Comparison of ENCODE assay signal across 22 cellular contexts in the genomic region with DNA sequence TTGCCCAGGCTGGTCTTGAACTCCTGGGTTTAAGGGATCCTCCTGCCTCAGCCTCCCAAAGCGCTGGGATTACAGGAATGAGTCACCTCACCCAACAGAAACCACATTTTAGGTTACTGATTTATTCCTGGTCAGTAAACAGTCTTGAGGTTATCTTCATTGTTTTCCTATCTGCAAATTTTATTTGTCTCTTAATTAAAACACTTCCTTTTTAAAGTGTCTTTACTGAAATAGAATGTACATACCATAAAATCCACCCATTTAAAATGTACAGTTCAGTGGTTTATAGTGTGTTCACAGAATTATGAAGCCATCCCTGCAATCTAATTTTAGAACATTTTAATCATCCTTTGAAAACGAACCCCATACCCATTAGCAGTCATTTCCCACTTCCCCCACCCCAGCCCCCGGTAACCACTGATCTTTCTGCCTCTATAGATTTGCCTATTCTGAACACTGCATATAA.
"Had no signal": no experiment of that assay in that cellular context is flagged by ENCODE, and none has a peak within 500 bp of the region (broad histone marks: within the 10 kb centered on the region; RNA-seq: fewer than 3 reads in every experiment).

No MANE protein-coding gene starts in this region.

- FAIRE-seq: endothelial cell of umbilical vein, keratinocyte, urothelium cell line had no signal

- H3K27ac ChIP-seq: coronary artery, esophagus squamous epithelium, left lung, tibial artery had no signal

- H3K9me3 ChIP-seq: esophagus squamous epithelium, left lung, tibial artery had no signal

- DNase-seq: activated CD4-positive, alpha-beta T cell treated with anti-CD3 and anti-CD28 coated beads, Interleukin-2, amount 10 ng/mL, durations not matched to agents 7 days and 5 days; activated gamma-delta T cell; activated naive CD8-positive, alpha-beta T cell treated with anti-CD3 and anti-CD28 coated beads for 36 hours; activated T-cell treated with anti-CD3 and anti-CD28 coated beads, Interleukin-2, amount 50 U/mL, for 4 hours; amygdala; central memory CD4-positive, alpha-beta T cell; effector CD4-positive, alpha-beta T cell; esophagus squamous epithelium; hippocampal formation; mammary epithelial cell; naive B cell; stimulated activated CD4-positive, alpha-beta T cell treated with anti-CD3 and anti-CD28 coated beads, Interleukin-2, amount 100 ng/mL, for 48 hours; stimulated activated naive B cell treated with anti-CD40 and anti-IgM and Interleukin-4, amounts not matched to agents 10 μg/mL and 1 μg/mL and 100 μg/mL, for 72 hours; T-helper 17 cell; tibial artery had no signal

- H3K4me3 Mint-ChIP-seq: activated CD4-positive, alpha-beta T cell treated with anti-CD3 and anti-CD28 coated beads, Interleukin-2, amount 10 ng/mL, durations not matched to agents 7 days and 5 days; activated naive CD8-positive, alpha-beta T cell treated with anti-CD3 and anti-CD28 coated beads for 36 hours; activated T-cell treated with anti-CD3 and anti-CD28 coated beads, Interleukin-2, amount 50 U/mL, for 4 hours; brain; naive B cell; stimulated activated naive B cell treated with anti-CD40 and anti-IgM and Interleukin-4, amounts not matched to agents 10 μg/mL and 1 μg/mL and 100 μg/mL, for 72 hours; WTC11 had no signal

- H3K27me3 Mint-ChIP-seq: T-helper 17 cell had no signal

- H3K4me1 ChIP-seq: left lung, tibial artery had no signal

- H3K36me3 ChIP-seq: esophagus squamous epithelium, left lung, tibial artery had no signal

- ATAC-seq: activated T-cell treated with anti-CD3 and anti-CD28 coated beads, Interleukin-2, amount 50 U/mL, for 4 hours; left lung; stimulated activated naive B cell treated with anti-CD40 and anti-IgM and Interleukin-4, amounts not matched to agents 10 μg/mL and 1 μg/mL and 100 μg/mL, for 72 hours; T-helper 17 cell; WTC11 had no signal

- H3K36me3 Mint-ChIP-seq: activated naive CD8-positive, alpha-beta T cell treated with anti-CD3 and anti-CD28 coated beads for 36 hours; naive B cell; stimulated activated naive B cell treated with anti-CD40 and anti-IgM and Interleukin-4, amounts not matched to agents 10 μg/mL and 1 μg/mL and 100 μg/mL, for 72 hours had no signal

- H3K27ac Mint-ChIP-seq: activated CD4-positive, alpha-beta T cell treated with anti-CD3 and anti-CD28 coated beads, Interleukin-2, amount 10 ng/mL, durations not matched to agents 7 days and 5 days; activated naive CD8-positive, alpha-beta T cell treated with anti-CD3 and anti-CD28 coated beads for 36 hours; brain; naive B cell; stimulated activated naive B cell treated with anti-CD40 and anti-IgM and Interleukin-4, amounts not matched to agents 10 μg/mL and 1 μg/mL and 100 μg/mL, for 72 hours; WTC11 had no signal

- H3K4me3 ChIP-seq: coronary artery, esophagus squamous epithelium, left lung, tibial artery had no signal

- H3K9me3 Mint-ChIP-seq: activated CD4-positive, alpha-beta T cell treated with anti-CD3 and anti-CD28 coated beads, Interleukin-2, amount 10 ng/mL, durations not matched to agents 7 days and 5 days; activated naive CD8-positive, alpha-beta T cell treated with anti-CD3 and anti-CD28 coated beads for 36 hours; activated T-cell treated with anti-CD3 and anti-CD28 coated beads, Interleukin-2, amount 50 U/mL, for 4 hours; WTC11 had no signal

- H3K27me3 ChIP-seq: esophagus squamous epithelium, left lung had no signal
